Comparison of ENCODE assay signal across 18 cellular contexts in genomic region chr3:192795021-192795420, GRCh38.
DNase-seq lines count a peak whose midpoint lies in the region; ATAC-seq, FAIRE-seq and TF ChIP-seq lines count a peak whose summit lies in the region.
"Had no signal": no experiment of that assay in that cellular context is flagged by ENCODE, and none has a peak within 500 bp of the region (broad histone marks: within the 10 kb centered on the region; RNA-seq: fewer than 3 reads in every experiment).

No MANE protein-coding gene starts in this region.

- H3K79me2 ChIP-seq in endothelial cell of umbilical vein (ENCODE audit: control insufficient read depth, insufficient read depth, low read length) = no peaks in the 10 kb centered on the region

- ATAC-seq in HG02798 (IDR thresholded peaks at IDR 0.05; ENCODE audit: poor library complexity, unreplicated experiment) = no peak

- CTCF ChIA-PET in endothelial cell of umbilical vein (lab: Charles Lee) = interaction anchor here (1.0 to 1.2 kb wide), 2 partner anchors 8 to 233 kb away, joined by 3 to 5 read pairs; no protein-coding TSS in a partner anchor

- dilution Hi-C loops in endothelial cell of umbilical vein (cut with MboI; ENCODE audit: extremely low pct_ligation_motif_present, low sequenced_read_pairs) = no loop called here

- no peak overlapping the region for H3K4me3 ChIP-seq in endothelial cell of umbilical vein (replicated peaks in 1 of 3; ENCODE audit: insufficient read depth in 1 of 3, low read depth in 1 of 3, low read length in 3 of 3)
- no peak overlapping the region for H3K4me3 ChIP-seq in breast epithelium
- H3K4me3 ChIP-seq: BLaER1 treated with 17β-estradiol and CSF1 and Interleukin-3, amounts not matched to agents 10 nM and 100 nM; HAP-1 had no signal

- POLR2A ChIA-PET in endothelial cell of umbilical vein (lab: Charles Lee) = no interaction called here

- 0 out of 2 replicates have a peak overlapping the region, but pooled peaks have one; percentile 31 for H3K27ac Mint-ChIP-seq in HFFc6
- H3K27ac Mint-ChIP-seq: CD4-positive, CD25-positive, alpha-beta regulatory T cell had no signal

- no peaks in the 10 kb centered on the region for H3K9me1 ChIP-seq in endothelial cell of umbilical vein (replicated peaks; ENCODE audit: control insufficient read depth, extremely low read depth, insufficient read depth, low read length)

- intact Hi-C loops in endothelial cell of umbilical vein (cut with micrococcal nuclease) = no loop called here
- intact Hi-C loops in breast epithelium (cut with DNase I; ENCODE audit: low total_unique reads) = no loop called here

- H3K9me3 ChIP-seq in endothelial cell of umbilical vein (replicated peaks; ENCODE audit: control insufficient read depth, insufficient read depth, low read length) (no peaks in the 10 kb centered on the region), breast epithelium (no peaks in the 10 kb centered on the region)
- H3K9me3 ChIP-seq: BLaER1 treated with 17β-estradiol and CSF1 and Interleukin-3, amounts not matched to agents 10 nM and 100 nM; HAP-1 had no signal

- H3K4me1 Mint-ChIP-seq in HFFc6 (ENCODE audit: low read depth) = peaks cover 18% of the 10 kb centered on the region

- peak overlapping the region; percentile 53; the same call in 1 of the 2 replicates for H3K4me3 Mint-ChIP-seq in HFFc6
- H3K4me3 Mint-ChIP-seq: CD4-positive, CD25-positive, alpha-beta regulatory T cell had no signal

- TF ChIP-seq CTCF in HFFc6 (IDR thresholded peaks at IDR 0.05) (no peak), endothelial cell of umbilical vein (IDR thresholded peaks at IDR 0.05; ENCODE audit: extremely low read depth in 1 of 2, insufficient read depth in 1 of 2, low read depth in 1 of 2, low read length in 2 of 2) (no peak), breast epithelium (IDR thresholded peaks at IDR 0.05) (no peak)

- no peaks in the 10 kb centered on the region for H3K4me1 ChIP-seq in endothelial cell of umbilical vein (ENCODE audit: control insufficient read depth, extremely low read depth, insufficient read depth, low read length)
- H3K4me1 ChIP-seq in breast epithelium = no peaks in the 10 kb centered on the region
- H3K4me1 ChIP-seq: BLaER1 treated with 17β-estradiol and CSF1 and Interleukin-3, amounts not matched to agents 10 nM and 100 nM; HAP-1 had no signal

- no peaks in the 10 kb centered on the region for H4K20me1 ChIP-seq in endothelial cell of umbilical vein (replicated peaks; ENCODE audit: control insufficient read depth, extremely low read depth, insufficient read depth, low read length)
- H4K20me1 ChIP-seq: BLaER1 treated with 17β-estradiol and CSF1 and Interleukin-3, amounts not matched to agents 10 nM and 100 nM had no signal

- no peak overlapping the region for H3K9ac ChIP-seq in endothelial cell of umbilical vein (replicated peaks; ENCODE audit: extremely low read depth, insufficient read depth, low read length)
- H3K9ac ChIP-seq: BLaER1 treated with 17β-estradiol and CSF1 and Interleukin-3, amounts not matched to agents 10 nM and 100 nM had no signal

- H3K27me3 ChIP-seq in endothelial cell of umbilical vein (ENCODE audit: control insufficient read depth in 2 of 2, insufficient read depth in 2 of 2, low read length in 2 of 2) = no peaks in the 10 kb centered on the region
- no peaks in the 10 kb centered on the region for H3K27me3 ChIP-seq in breast epithelium
- H3K27me3 ChIP-seq: BLaER1 treated with 17β-estradiol and CSF1 and Interleukin-3, amounts not matched to agents 10 nM and 100 nM had no signal

- H3K36me3 Mint-ChIP-seq in HFFc6 (ENCODE audit: low read depth) = peaks cover 15% of the 10 kb centered on the region

- peaks cover 2% of the 10 kb centered on the region for H3K27me3 Mint-ChIP-seq in HFFc6 (ENCODE audit: insufficient read depth)
- H3K27me3 Mint-ChIP-seq: CD4-positive, CD25-positive, alpha-beta regulatory T cell had no signal

- no peak overlapping the region for H3K27ac ChIP-seq in endothelial cell of umbilical vein (ENCODE audit: insufficient read depth, low read depth, low read length)
- H3K27ac ChIP-seq in breast epithelium = no peak overlapping the region
- H3K27ac ChIP-seq: 22Rv1; BLaER1 treated with 17β-estradiol and CSF1 and Interleukin-3, amounts not matched to agents 10 nM and 100 nM; HL-60 had no signal

- H2AFZ ChIP-seq in endothelial cell of umbilical vein (ENCODE audit: low read depth, low read length) = no peak overlapping the region

- no peak for TF ChIP-seq POLR2A in endothelial cell of umbilical vein (IDR thresholded peaks at IDR 0.05; ENCODE audit: low read depth, low read length)
- no peak for TF ChIP-seq POLR2A in breast epithelium (IDR thresholded peaks at IDR 0.05)

- no peaks in the 10 kb centered on the region for H3K9me3 Mint-ChIP-seq in HFFc6

- H3K4me2 ChIP-seq in endothelial cell of umbilical vein (ENCODE audit: insufficient read depth, low read length) = no peak overlapping the region
- H3K4me2 ChIP-seq: BLaER1 treated with 17β-estradiol and CSF1 and Interleukin-3, amounts not matched to agents 10 nM and 100 nM had no signal

- BruUV-seq in endothelial cell of umbilical vein (replicated peaks; lab: Mats Ljungman, UMichigan) = no TSS peak

- H3K36me3 ChIP-seq in endothelial cell of umbilical vein (ENCODE audit: control insufficient read depth in 2 of 2, extremely low read depth in 1 of 2, insufficient read depth in 2 of 2, low read length in 2 of 2) = no peaks in the 10 kb centered on the region
- no peaks in the 10 kb centered on the region for H3K36me3 ChIP-seq in breast epithelium
- H3K36me3 ChIP-seq: BLaER1 treated with 17β-estradiol and CSF1 and Interleukin-3, amounts not matched to agents 10 nM and 100 nM had no signal

- DNase-seq in A172 (ENCODE audit: low spot score) = peak; percentile 44
- no peak for DNase-seq in HFFc6
- peak; percentile 17 for DNase-seq in RPMI7951 (ENCODE audit: low read depth)
- peak; percentile 27 for DNase-seq in endothelial cell of umbilical vein (ENCODE audit: low read depth, low spot score)
- DNase-seq in NCI-H1417 (lab: John Stamatoyannopoulos, UW) = no peak
- DNase-seq in breast epithelium (ENCODE audit: low spot score in 2 of 2) = no peak
- no peak for DNase-seq in NK-92 treated with Interleukin-12 subunit alpha and Interleukin-12 subunit beta, amount 100 ng/mL, for 24 hours (lab: John Stamatoyannopoulos, UW)
- DNase-seq: Calu3; CD4-positive, CD25-positive, alpha-beta regulatory T cell; DMS 273 treated with DMSO at 0.1 percent for 48 hours; GDM1 had no signal

- FAIRE-seq in endothelial cell of umbilical vein (lab: Jason Lieb, UNC) = no peak
- FAIRE-seq: GM12892, H1 had no signal

TF ChIP-seq in endothelial cell of umbilical vein, 7 proteins besides CTCF, POLR2A, EP300 and RAD21:
- TF ChIP-seq MAX (IDR thresholded peaks at IDR 0.05; ENCODE audit: insufficient read depth, insufficient read length) (no peak), GATA2 (IDR thresholded peaks at IDR 0.05; ENCODE audit: insufficient read depth, insufficient read length, low read depth, low read length) (no peak)

Comparison
In these comparisons a context has a peak if more than half of its experiments do, and no peak if none do; other contexts are left out.
1. DNase-seq: peak in A172 (single experiment), RPMI7951 (single experiment) and endothelial cell of umbilical vein (single experiment); none in HFFc6 (single experiment), NCI-H1417 (0 of 3), breast epithelium (0 of 2) and NK-92 treated with Interleukin-12 subunit alpha and Interleukin-12 subunit beta, amount 100 ng/mL, for 24 hours (single experiment).